In the genomic region with DNA sequence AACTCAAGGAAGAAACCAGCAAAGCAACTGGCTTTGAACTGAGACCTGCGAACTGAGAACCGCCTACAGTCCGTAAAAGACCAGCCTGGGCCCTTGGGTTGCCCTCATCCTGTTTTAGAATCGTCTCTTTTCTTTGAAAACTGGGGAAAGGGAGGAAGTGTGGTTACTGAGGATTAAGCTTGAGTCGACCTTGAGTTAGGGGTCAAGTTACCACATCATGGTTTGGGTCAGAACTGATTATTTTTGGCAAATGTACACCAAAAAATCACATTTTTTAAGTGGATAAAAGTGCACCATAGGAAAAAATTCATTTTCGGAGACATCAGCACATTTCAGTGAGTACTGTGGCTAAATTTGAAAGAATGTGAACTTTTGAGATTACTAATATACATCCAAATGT, we compare ENCODE assay signal across 21 cellular contexts.
A peak's percentile ranks its signal among the peaks of the same experiment; 100 is the strongest.
DNase-seq lines count a peak whose midpoint lies in the region; ATAC-seq and TF ChIP-seq lines count a peak whose summit lies in the region.
"Had no signal": no experiment of that assay in that cellular context is flagged by ENCODE, and none has a peak within 500 bp of the region (broad histone marks: within the 10 kb centered on the region; RNA-seq: fewer than 3 reads in every experiment).

No MANE protein-coding gene starts in this region.

- CTCF ChIA-PET in MCF 10A (lab: Yijun Ruan, JAX): interaction anchor here (1.2 kb wide), 2 partner anchors 63 to 212 kb away, joined by 3 to 4 read pairs; no protein-coding TSS in a partner anchor
- CTCF ChIA-PET in activated CD8-positive, alpha-beta T cell treated with anti-CD3 and anti-CD28 coated beads for 36 hours (lab: Charles Lee): no interaction called here

- no peak for ATAC-seq in gastroesophageal sphincter
- no peak for ATAC-seq in stimulated activated naive CD8-positive, alpha-beta T cell treated with anti-CD3 and anti-CD28 coated beads, Interleukin-15, Interleukin-2, amounts not matched to agents 100 U/mL and 50 U/mL, for 24 hours
- ATAC-seq in activated CD8-positive, alpha-beta T cell treated with anti-CD3 and anti-CD28 coated beads for 36 hours: no peak
- ATAC-seq: activated naive CD4-positive, alpha-beta T cell treated with anti-CD3 and anti-CD28 coated beads, Interleukin-2, amount 50 U/mL, for 72 hours; right lobe of liver; stimulated activated naive B cell treated with anti-CD40 and anti-IgM and Interleukin-4, amounts not matched to agents 10 μg/mL and 1 μg/mL and 100 μg/mL, for 72 hours had no signal

- H3K4me1 Mint-ChIP-seq in MCF 10A (ENCODE audit: insufficient read depth, unreplicated experiment): peaks cover 68% of the 10 kb centered on the region
- H3K4me1 Mint-ChIP-seq in activated CD8-positive, alpha-beta T cell treated with anti-CD3 and anti-CD28 coated beads for 36 hours (ENCODE audit: low read depth): no peaks in the 10 kb centered on the region
- H3K4me1 Mint-ChIP-seq: central memory CD8-positive, alpha-beta T cell had no signal

- no peaks in the 10 kb centered on the region for H3K36me3 Mint-ChIP-seq in MCF 10A (ENCODE audit: insufficient read depth, unreplicated experiment)
- H3K36me3 Mint-ChIP-seq in activated CD8-positive, alpha-beta T cell treated with anti-CD3 and anti-CD28 coated beads for 36 hours (ENCODE audit: low read depth): no peaks in the 10 kb centered on the region
- H3K36me3 Mint-ChIP-seq: IgD-negative memory B cell; stimulated activated naive B cell treated with anti-CD40 and anti-IgM and Interleukin-4, amounts not matched to agents 10 μg/mL and 1 μg/mL and 100 μg/mL, for 72 hours had no signal

- H3K9me3 Mint-ChIP-seq in MCF 10A (ENCODE audit: unreplicated experiment): no peaks in the 10 kb centered on the region
- no peaks in the 10 kb centered on the region for H3K9me3 Mint-ChIP-seq in activated CD8-positive, alpha-beta T cell treated with anti-CD3 and anti-CD28 coated beads for 36 hours
- H3K9me3 Mint-ChIP-seq: central memory CD8-positive, alpha-beta T cell; neural crest cell; stimulated activated naive B cell treated with anti-CD40 and anti-IgM and Interleukin-4, amounts not matched to agents 10 μg/mL and 1 μg/mL and 100 μg/mL, for 72 hours had no signal

- POLR2A ChIA-PET in MCF 10A (lab: Yijun Ruan, JAX): interaction anchor here (0.6 to 4.4 kb wide), 11 partner anchors 8 to 764 kb away, joined by 3 to 22 read pairs (median 6); no protein-coding TSS in a partner anchor
- POLR2A ChIA-PET in activated CD8-positive, alpha-beta T cell treated with anti-CD3 and anti-CD28 coated beads for 36 hours (lab: Charles Lee): no interaction called here

- intact Hi-C loops in MCF 10A (cut with micrococcal nuclease): no loop called here
- intact Hi-C loops in activated CD8-positive, alpha-beta T cell treated with anti-CD3 and anti-CD28 coated beads for 36 hours (cut with micrococcal nuclease): no loop called here

- DNase-seq in LHCN-M2 (ENCODE audit: low read depth) (peak; percentile 69), MCF 10A (ENCODE audit: unreplicated experiment) (no peak), AML-193 (lab: John Stamatoyannopoulos, UW) (no peak), hippocampal formation (lab: John Stamatoyannopoulos, UW) (no peak)
- DNase-seq in stimulated activated naive CD8-positive, alpha-beta T cell treated with anti-CD3 and anti-CD28 coated beads, Interleukin-15, Interleukin-2, amounts not matched to agents 100 U/mL and 50 U/mL, for 24 hours: no peak
- DNase-seq in activated CD8-positive, alpha-beta T cell treated with anti-CD3 and anti-CD28 coated beads for 36 hours: no peak
- DNase-seq: activated CD4-positive, alpha-beta T cell treated with anti-CD3 and anti-CD28 coated beads for 4 hours; BE2C; DMS53; NCI-H1417 treated with DMSO at 0.1 percent for 48 hours; NCI-H226; NK-92 treated with Interleukin-12 subunit alpha and Interleukin-12 subunit beta, amount 100 ng/mL, for 24 hours; right lobe of liver; SJCRH30; stimulated activated naive B cell treated with anti-CD40 and anti-IgM and Interleukin-4, amounts not matched to agents 10 μg/mL and 1 μg/mL and 100 μg/mL, for 72 hours had no signal

- TF ChIP-seq CTCF in MCF 10A (IDR thresholded peaks at IDR 0.05; ENCODE audit: unreplicated experiment) (no peak), gastroesophageal sphincter (IDR thresholded peaks at IDR 0.05) (no peak)
- TF ChIP-seq CTCF in activated CD8-positive, alpha-beta T cell treated with anti-CD3 and anti-CD28 coated beads for 36 hours (IDR thresholded peaks at IDR 0.05): no peak

- H3K27me3 ChIP-seq in gastroesophageal sphincter: no peaks in the 10 kb centered on the region
- H3K27me3 ChIP-seq: BE2C, right lobe of liver had no signal

- no peaks in the 10 kb centered on the region for H3K36me3 ChIP-seq in gastroesophageal sphincter
- H3K36me3 ChIP-seq: BE2C, right lobe of liver, SJCRH30 had no signal

- TF ChIP-seq EP300 in gastroesophageal sphincter (IDR thresholded peaks at IDR 0.05): no peak

- H3K4me1 ChIP-seq in gastroesophageal sphincter: peaks cover 0 to 68% (median 11%) of the 10 kb centered on the region in 3 donors
- H3K4me1 ChIP-seq: BE2C, right lobe of liver, SJCRH30 had no signal

- TF ChIP-seq POLR2A in gastroesophageal sphincter (IDR thresholded peaks at IDR 0.05): no peak

- H3K27ac Mint-ChIP-seq in MCF 10A (ENCODE audit: low read depth, unreplicated experiment): peak overlapping the region; percentile 97
- H3K27ac Mint-ChIP-seq in activated CD8-positive, alpha-beta T cell treated with anti-CD3 and anti-CD28 coated beads for 36 hours: no peak overlapping the region
- H3K27ac Mint-ChIP-seq: activated naive CD4-positive, alpha-beta T cell treated with anti-CD3 and anti-CD28 coated beads, Interleukin-2, amount 50 U/mL, for 72 hours; IgD-negative memory B cell; stimulated activated naive B cell treated with anti-CD40 and anti-IgM and Interleukin-4, amounts not matched to agents 10 μg/mL and 1 μg/mL and 100 μg/mL, for 72 hours had no signal

- 70 to 88% methylated on average over 1 to 6 of the region's 6 CpGs for WGBS in gastroesophageal sphincter (ENCODE audit: low coverage in 1 of 2), 2 donors

- no peak overlapping the region for H3K4me3 ChIP-seq in gastroesophageal sphincter
- H3K4me3 ChIP-seq in skin epidermis: no peak overlapping the region
- H3K4me3 ChIP-seq: right lobe of liver, SJCRH30 had no signal

- no TSS peak for BruUV-seq in MCF 10A (replicated peaks; lab: Mats Ljungman, UMichigan)

- H3K4me3 Mint-ChIP-seq in MCF 10A (ENCODE audit: unreplicated experiment): peak overlapping the region; percentile 4
- H3K4me3 Mint-ChIP-seq in activated CD8-positive, alpha-beta T cell treated with anti-CD3 and anti-CD28 coated beads for 36 hours: no peak overlapping the region
- H3K4me3 Mint-ChIP-seq: central memory CD8-positive, alpha-beta T cell; IgD-negative memory B cell; neural crest cell; stimulated activated naive B cell treated with anti-CD40 and anti-IgM and Interleukin-4, amounts not matched to agents 10 μg/mL and 1 μg/mL and 100 μg/mL, for 72 hours had no signal

- peak overlapping the region in 3 of 4 donors; percentile 62 to 73 (median 71) for H3K27ac ChIP-seq in gastroesophageal sphincter
- H3K27ac ChIP-seq in skin epidermis: peak overlapping the region in 18 of 21 experiments; percentile 17 to 83 (median 60)
- H3K27ac ChIP-seq: right lobe of liver, SJCRH30 had no signal

- H3K27me3 Mint-ChIP-seq in MCF 10A (ENCODE audit: insufficient read depth, unreplicated experiment): no peaks in the 10 kb centered on the region
- H3K27me3 Mint-ChIP-seq in activated CD8-positive, alpha-beta T cell treated with anti-CD3 and anti-CD28 coated beads for 36 hours: peaks cover 7% of the 10 kb centered on the region

- no peaks in the 10 kb centered on the region for H3K9me3 ChIP-seq in gastroesophageal sphincter
- H3K9me3 ChIP-seq: BE2C, right lobe of liver, SJCRH30 had no signal
